In the genomic region with DNA sequence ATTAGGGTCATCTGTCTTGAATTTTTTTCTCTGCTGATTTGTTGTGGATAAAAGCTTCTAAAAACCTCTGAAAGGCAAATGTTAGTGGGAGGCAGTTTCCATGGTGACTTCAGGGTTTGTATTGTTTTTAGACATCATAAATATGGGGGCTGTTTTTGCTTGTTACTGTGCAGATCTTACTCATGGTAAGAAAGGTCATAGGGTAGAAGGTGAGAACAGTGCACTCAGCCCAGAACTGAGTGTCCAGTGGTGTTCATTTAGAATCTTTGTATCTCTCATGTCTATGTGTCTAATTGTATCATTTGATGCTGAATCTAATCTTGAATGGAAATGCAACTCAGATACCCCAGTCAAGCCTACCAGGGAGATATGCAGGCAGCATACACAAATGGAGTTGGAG, we compare ENCODE assay signal across 23 cellular contexts.
"Had no signal": no experiment of that assay in that cellular context is flagged by ENCODE, and none has a peak within 500 bp of the region (broad histone marks: within the 10 kb centered on the region; RNA-seq: fewer than 3 reads in every experiment).

No MANE protein-coding gene starts in this region.

- DNase-seq: activated B cell treated with CpG ODN at 0.5 μM for 24 hours; activated CD4-positive, alpha-beta T cell treated with anti-CD3 and anti-CD28 coated beads, Interleukin-2, amount 50 U/mL, for 4 hours; activated CD8-positive, alpha-beta memory T cell treated with anti-CD3 and anti-CD28 coated beads for 24 hours; activated effector memory CD4-positive, alpha-beta T cell treated with anti-CD3 and anti-CD28 coated beads, Interleukin-2, amount 50 U/mL, for 16 hours; activated naive CD4-positive, alpha-beta T cell treated with Interleukin-2 at 50 U/mL for 16 hours; activated T-cell treated with anti-CD3 and anti-CD28 coated beads, Interleukin-2, amount 50 U/mL, for 4 hours; cerebellar nuclear complex; MM.1S; NCI-H1105; NCI-H1436; NCI-H187; NCI-H2081; NCI-H510A treated with DMSO at 0.1 percent for 48 hours; NCI-H69; NK-92 treated with Interleukin-12 subunit alpha and Interleukin-12 subunit beta, amount 100 ng/mL, for 24 hours; OCI-M1; RPMI8226; T-cell; T-helper 9 cell had no signal

- H3K27ac Mint-ChIP-seq: activated B cell treated with CpG ODN at 0.5 μM for 24 hours; activated naive CD4-positive, alpha-beta T cell treated with anti-CD3 and anti-CD28 coated beads, Interleukin-2, amount 50 U/mL, for 72 hours; T-cell had no signal

- H3K36me3 Mint-ChIP-seq: T-cell had no signal

- H3K27ac ChIP-seq: SK-N-MC had no signal

- H3K4me3 Mint-ChIP-seq: activated B cell treated with CpG ODN at 0.5 μM for 24 hours; activated T-cell treated with anti-CD3 and anti-CD28 coated beads, Interleukin-2, amount 50 U/mL, for 4 hours; T-cell had no signal

- H3K4me1 Mint-ChIP-seq: activated B cell treated with CpG ODN at 0.5 μM for 24 hours, T-cell had no signal

- ATAC-seq: Panc1, Right ventricle myocardium inferior, T-cell had no signal

- H3K9me3 Mint-ChIP-seq: activated B cell treated with CpG ODN at 0.5 μM for 24 hours had no signal

- H3K27me3 Mint-ChIP-seq: activated B cell treated with CpG ODN at 0.5 μM for 24 hours had no signal

- H3K4me3 ChIP-seq: SK-N-MC had no signal
